ENCODE assay signal across 12 cellular contexts in genomic region chr3:172132159-172132586, GRCh38.
DNase-seq lines count a peak whose midpoint lies in the region; ATAC-seq and TF ChIP-seq lines count a peak whose summit lies in the region.
"Had no signal": no experiment of that assay in that cellular context is flagged by ENCODE, and none has a peak within 500 bp of the region (broad histone marks: within the 10 kb centered on the region; RNA-seq: fewer than 3 reads in every experiment).

No MANE protein-coding gene starts in this region.

- peak overlapping the region in 7 of 8 donors; percentile 2 to 75 (median 59) for H3K4me3 Mint-ChIP-seq in CD4-positive, alpha-beta memory T cell
- H3K4me3 Mint-ChIP-seq in HFFc6: no peak overlapping the region
- H3K4me3 Mint-ChIP-seq in activated T-helper 17 cell treated with anti-CD3 and anti-CD28 coated beads, Interleukin-2, amount 50 U/mL, for 72 hours: peak overlapping the region; percentile 47
- peak overlapping the region in 4 of 10 donors; percentile 1 to 20 (median 12) for H3K4me3 Mint-ChIP-seq in naive thymus-derived CD4-positive, alpha-beta T cell
- H3K4me3 Mint-ChIP-seq: memory B cell had no signal

- H3K36me3 ChIP-seq in CD4-positive, alpha-beta memory T cell (ENCODE audit: insufficient read depth, low read length): no peaks in the 10 kb centered on the region
- no peaks in the 10 kb centered on the region for H3K36me3 ChIP-seq in naive thymus-derived CD4-positive, alpha-beta T cell (ENCODE audit: control insufficient read depth in 2 of 3, insufficient read depth in 3 of 3, low read length in 3 of 3)

- peaks cover 76% of the 10 kb centered on the region for H3K4me1 ChIP-seq in CD4-positive, alpha-beta memory T cell (ENCODE audit: insufficient read depth, low read length)
- peaks cover 0 to 30% of the 10 kb centered on the region in 2 donors for H3K4me1 ChIP-seq in naive thymus-derived CD4-positive, alpha-beta T cell (ENCODE audit: control insufficient read depth in 2 of 2, insufficient read depth in 2 of 2, low read length in 2 of 2)
- H3K4me1 ChIP-seq in foreskin keratinocyte: peaks cover 16% of the 10 kb centered on the region

- peak in 4 of 5 donors; percentile 32 to 41 (median 37) for DNase-seq in CD4-positive, alpha-beta memory T cell
- DNase-seq in HFFc6 (no peak), foreskin keratinocyte (no peak), C1 segment of cervical spinal cord (lab: John Stamatoyannopoulos, UW) (no peak), NCI-H510A (lab: John Stamatoyannopoulos, UW) (no peak)
- DNase-seq in naive thymus-derived CD4-positive, alpha-beta T cell: no peak
- DNase-seq: foreskin fibroblast, NCI-H1436, RPMI8226 had no signal

- no peaks in the 10 kb centered on the region for H3K27me3 Mint-ChIP-seq in CD4-positive, alpha-beta memory T cell
- no peaks in the 10 kb centered on the region for H3K27me3 Mint-ChIP-seq in HFFc6 (ENCODE audit: insufficient read depth)
- no peaks in the 10 kb centered on the region for H3K27me3 Mint-ChIP-seq in activated T-helper 17 cell treated with anti-CD3 and anti-CD28 coated beads, Interleukin-2, amount 50 U/mL, for 72 hours
- no peaks in the 10 kb centered on the region for H3K27me3 Mint-ChIP-seq in naive thymus-derived CD4-positive, alpha-beta T cell
- H3K27me3 Mint-ChIP-seq: memory B cell had no signal

- no peak for TF ChIP-seq CTCF in HFFc6 (IDR thresholded peaks at IDR 0.05)
- no peak for TF ChIP-seq CTCF in foreskin keratinocyte (conservative IDR thresholded peaks at IDR 0.05)

- H3K4me1 Mint-ChIP-seq in CD4-positive, alpha-beta memory T cell: peaks cover 52 to 81% (median 64%) of the 10 kb centered on the region in 4 donors
- H3K4me1 Mint-ChIP-seq in HFFc6 (ENCODE audit: low read depth): peaks cover 84% of the 10 kb centered on the region
- peaks cover 49% of the 10 kb centered on the region for H3K4me1 Mint-ChIP-seq in activated T-helper 17 cell treated with anti-CD3 and anti-CD28 coated beads, Interleukin-2, amount 50 U/mL, for 72 hours
- peaks cover 24 to 67% (median 56%) of the 10 kb centered on the region in 7 donors for H3K4me1 Mint-ChIP-seq in naive thymus-derived CD4-positive, alpha-beta T cell

- peaks cover 0 to 2% (median 0%) of the 10 kb centered on the region in 8 donors for H3K9me3 Mint-ChIP-seq in CD4-positive, alpha-beta memory T cell
- H3K9me3 Mint-ChIP-seq in HFFc6: no peaks in the 10 kb centered on the region
- no peaks in the 10 kb centered on the region for H3K9me3 Mint-ChIP-seq in activated T-helper 17 cell treated with anti-CD3 and anti-CD28 coated beads, Interleukin-2, amount 50 U/mL, for 72 hours
- H3K9me3 Mint-ChIP-seq in naive thymus-derived CD4-positive, alpha-beta T cell: peaks cover 0 to 8% (median 0%) of the 10 kb centered on the region in 11 donors
- H3K9me3 Mint-ChIP-seq: memory B cell had no signal

- no peaks in the 10 kb centered on the region for H3K9me3 ChIP-seq in CD4-positive, alpha-beta memory T cell (ENCODE audit: control insufficient read depth in 1 of 2, low read length in 2 of 2)
- no peaks in the 10 kb centered on the region for H3K9me3 ChIP-seq in naive thymus-derived CD4-positive, alpha-beta T cell (ENCODE audit: control insufficient read depth in 2 of 3, low read length in 3 of 3)

- H3K36me3 Mint-ChIP-seq in CD4-positive, alpha-beta memory T cell: peaks cover 2 to 4% of the 10 kb centered on the region in 2 donors
- H3K36me3 Mint-ChIP-seq in HFFc6 (ENCODE audit: low read depth): peaks cover 33% of the 10 kb centered on the region
- H3K36me3 Mint-ChIP-seq in activated T-helper 17 cell treated with anti-CD3 and anti-CD28 coated beads, Interleukin-2, amount 50 U/mL, for 72 hours (ENCODE audit: low read depth): peaks cover 5% of the 10 kb centered on the region
- H3K36me3 Mint-ChIP-seq in naive thymus-derived CD4-positive, alpha-beta T cell: peaks cover 0 to 41% (median 35%) of the 10 kb centered on the region in 5 donors

- CTCF ChIA-PET in CD4-positive, alpha-beta memory T cell (lab: Charles Lee; ENCODE audit: partially characterized antibody): interaction anchor here (1.0 kb wide), 1 partner anchor 209 kb away, joined by 3 read pairs; no protein-coding TSS in a partner anchor
- CTCF ChIA-PET in naive thymus-derived CD4-positive, alpha-beta T cell (lab: Charles Lee): no interaction called here

- H3K27ac ChIP-seq in CD4-positive, alpha-beta memory T cell (ENCODE audit: low read depth, low read length): peak overlapping the region; percentile 12
- no peak overlapping the region for H3K27ac ChIP-seq in naive thymus-derived CD4-positive, alpha-beta T cell (ENCODE audit: low read depth, low read length)
- H3K27ac ChIP-seq in foreskin keratinocyte: no peak overlapping the region

- H3K27ac Mint-ChIP-seq in CD4-positive, alpha-beta memory T cell: peak overlapping the region; percentile 23 to 95 (median 90)
- peak overlapping the region; percentile 55 for H3K27ac Mint-ChIP-seq in HFFc6
- peak overlapping the region; percentile 73 for H3K27ac Mint-ChIP-seq in activated T-helper 17 cell treated with anti-CD3 and anti-CD28 coated beads, Interleukin-2, amount 50 U/mL, for 72 hours
- H3K27ac Mint-ChIP-seq in naive thymus-derived CD4-positive, alpha-beta T cell: peak overlapping the region in 5 of 9 donors; percentile 8 to 75 (median 32)
- H3K27ac Mint-ChIP-seq: memory B cell had no signal

- intact Hi-C loops in CD4-positive, alpha-beta memory T cell (cut with micrococcal nuclease): no loop called here
- intact Hi-C loops in naive thymus-derived CD4-positive, alpha-beta T cell (cut with micrococcal nuclease): loop anchor here in 1 of 2 donors (1.0 to 5.0 kb wide), 2 partner anchors 25 to 45 kb away; no protein-coding TSS in a partner anchor

- ATAC-seq in activated T-helper 17 cell treated with anti-CD3 and anti-CD28 coated beads, Interleukin-2, amount 50 U/mL, for 72 hours (replicated peaks): peak; percentile 63
- peak; percentile 8 for ATAC-seq in naive thymus-derived CD4-positive, alpha-beta T cell
- ATAC-seq in foreskin keratinocyte: no peak
- ATAC-seq in HG03108 (IDR thresholded peaks at IDR 0.05; ENCODE audit: unreplicated experiment): no peak

- H3K4me3 ChIP-seq in CD4-positive, alpha-beta memory T cell (ENCODE audit: low read length in 2 of 2): no peak overlapping the region
- no peak overlapping the region for H3K4me3 ChIP-seq in naive thymus-derived CD4-positive, alpha-beta T cell (ENCODE audit: low read length)

- no peaks in the 10 kb centered on the region for H3K27me3 ChIP-seq in CD4-positive, alpha-beta memory T cell (ENCODE audit: insufficient read depth, low read length)
- no peaks in the 10 kb centered on the region for H3K27me3 ChIP-seq in naive thymus-derived CD4-positive, alpha-beta T cell (ENCODE audit: control insufficient read depth in 2 of 2, insufficient read depth in 2 of 2, low read length in 2 of 2)
- no peaks in the 10 kb centered on the region for H3K27me3 ChIP-seq in foreskin keratinocyte

- POLR2A ChIA-PET in CD4-positive, alpha-beta memory T cell (lab: Charles Lee; ENCODE audit: partially characterized antibody): interaction anchor here (1.1 to 4.9 kb wide), 3 partner anchors 25 to 32 kb away, joined by 3 to 37 read pairs (median 5); no protein-coding TSS in a partner anchor
- POLR2A ChIA-PET in naive thymus-derived CD4-positive, alpha-beta T cell (lab: Charles Lee): no interaction called here

Comparison
In these comparisons a context has a peak if more than half of its experiments do, and no peak if none do; other contexts are left out.
1. DNase-seq: peak in CD4-positive, alpha-beta memory T cell (4 of 5); none in HFFc6 (single experiment), naive thymus-derived CD4-positive, alpha-beta T cell (0 of 9), foreskin keratinocyte (0 of 2), C1 segment of cervical spinal cord (0 of 14) and NCI-H510A (single experiment).
2. H3K27ac Mint-ChIP-seq: peak in every context shown above with its lines; median percentile 90 in CD4-positive, alpha-beta memory T cell; 73 in activated T-helper 17 cell treated with anti-CD3 and anti-CD28 coated beads, Interleukin-2, amount 50 U/mL, for 72 hours; 55 in HFFc6; 32 in naive thymus-derived CD4-positive, alpha-beta T cell.
3. ATAC-seq: peak in activated T-helper 17 cell treated with anti-CD3 and anti-CD28 coated beads, Interleukin-2, amount 50 U/mL, for 72 hours (single experiment) and naive thymus-derived CD4-positive, alpha-beta T cell (single experiment); none in foreskin keratinocyte (single experiment) and HG03108 (single experiment).